Comparison of ENCODE assay signal across 11 cellular contexts in the genomic region with DNA sequence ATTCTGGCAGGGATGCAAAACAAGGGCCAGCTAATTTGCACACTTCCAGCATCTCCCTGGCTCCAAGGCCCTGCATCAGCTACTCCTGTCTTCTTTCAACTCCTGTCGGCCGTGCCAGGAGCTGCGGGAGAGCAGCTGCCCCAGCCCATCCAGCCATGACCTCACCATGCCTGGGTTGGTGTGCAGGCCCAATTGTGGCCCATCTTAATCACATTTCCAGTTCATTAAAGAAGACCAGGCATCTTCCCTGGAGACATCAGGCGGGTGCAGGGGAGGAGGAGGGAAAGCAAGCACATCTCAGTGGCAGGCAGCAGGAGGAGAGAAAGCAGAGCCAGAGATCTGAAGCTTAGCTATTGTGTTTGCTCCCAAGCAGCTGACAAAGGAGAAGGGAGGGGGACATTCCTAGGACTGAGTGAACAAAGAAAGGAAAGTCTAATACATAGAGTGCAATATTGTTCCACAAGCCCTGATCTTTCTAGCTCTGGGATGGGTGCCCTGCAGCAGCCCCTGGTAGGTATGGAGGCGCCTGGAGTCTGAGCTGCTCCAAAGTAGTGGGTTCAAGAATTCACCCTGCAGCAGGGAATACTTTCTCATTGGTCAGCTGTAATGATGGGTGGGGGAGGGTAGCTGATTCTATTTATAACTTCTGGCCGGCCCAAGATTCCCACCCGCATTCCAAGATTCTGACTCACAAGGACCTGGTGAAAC. TPM values are rescaled to one million over a fixed set of nuclear protein-coding genes. Genes with fewer than 3 reads are reported as not detected.
DNase-seq lines count a peak whose midpoint lies in the region; TF ChIP-seq lines count a peak whose summit lies in the region.
"Had no signal": no experiment of that assay in that cellular context is flagged by ENCODE, and none has a peak within 500 bp of the region (broad histone marks: within the 10 kb centered on the region; RNA-seq: fewer than 3 reads in every experiment).

No MANE protein-coding gene starts in this region.

- H3K9me3 Mint-ChIP-seq in activated T-helper 2 cell treated with anti-CD3 and anti-CD28 coated beads, Interferon-gamma antibody, Interleukin-2, Interleukin-4, amounts not matched to agents 10 μg/mL and 5 μg/mL and 100 μg/mL, durations not matched to agents 14 hours and 24 hours and 36 hours: no peaks in the 10 kb centered on the region
- H3K9me3 Mint-ChIP-seq: central memory CD8-positive, alpha-beta T cell; IgD-negative memory B cell; T-helper 1 cell treated with Interleukin-12 subunit alpha and Interleukin-12 subunit beta and Interleukin-4 antibody, amounts not matched to agents 30 μg/mL and 1 μg/mL, for 36 hours had no signal

- no peaks in the 10 kb centered on the region for H3K4me1 Mint-ChIP-seq in activated T-helper 2 cell treated with anti-CD3 and anti-CD28 coated beads, Interferon-gamma antibody, Interleukin-2, Interleukin-4, amounts not matched to agents 10 μg/mL and 5 μg/mL and 100 μg/mL, durations not matched to agents 14 hours and 24 hours and 36 hours (ENCODE audit: low read depth)
- H3K4me1 Mint-ChIP-seq: central memory CD8-positive, alpha-beta T cell; IgD-negative memory B cell had no signal

- H3K4me3 Mint-ChIP-seq in activated T-helper 2 cell treated with anti-CD3 and anti-CD28 coated beads, Interferon-gamma antibody, Interleukin-2, Interleukin-4, amounts not matched to agents 10 μg/mL and 5 μg/mL and 100 μg/mL, durations not matched to agents 14 hours and 24 hours and 36 hours (ENCODE audit: low read depth): no peak overlapping the region
- H3K4me3 Mint-ChIP-seq: central memory CD8-positive, alpha-beta T cell; IgD-negative memory B cell; T-helper 1 cell treated with Interleukin-12 subunit alpha and Interleukin-12 subunit beta and Interleukin-4 antibody, amounts not matched to agents 30 μg/mL and 1 μg/mL, for 36 hours had no signal

- H3K36me3 Mint-ChIP-seq in activated T-helper 2 cell treated with anti-CD3 and anti-CD28 coated beads, Interferon-gamma antibody, Interleukin-2, Interleukin-4, amounts not matched to agents 10 μg/mL and 5 μg/mL and 100 μg/mL, durations not matched to agents 14 hours and 24 hours and 36 hours (ENCODE audit: low read depth): no peaks in the 10 kb centered on the region
- H3K36me3 Mint-ChIP-seq: IgD-negative memory B cell had no signal

- H3K4me3 ChIP-seq in fibroblast of villous mesenchyme (ENCODE audit: low read depth, low read length): no peak overlapping the region

- DNase-seq in AG20443 (ENCODE audit: low spot score) (peak; percentile 69), NCI-H526 treated with DMSO at 0.1 percent for 48 hours (lab: John Stamatoyannopoulos, UW) (peak; percentile 97), fibroblast of villous mesenchyme (ENCODE audit: low read depth) (peak; percentile 35), myocyte (ENCODE audit: low read depth) (peak; percentile 70), COLO668 (lab: John Stamatoyannopoulos, UW; ENCODE audit: unreplicated experiment) (no peak), NCI-H146 treated with DMSO at 0.1 percent for 48 hours (lab: John Stamatoyannopoulos, UW; ENCODE audit: unreplicated experiment) (no peak)
- no peak for DNase-seq in activated T-helper 2 cell treated with anti-CD3 and anti-CD28 coated beads, Interferon-gamma antibody, Interleukin-2, Interleukin-4, amounts not matched to agents 10 μg/mL and 5 μg/mL and 100 μg/mL, durations not matched to agents 14 hours and 24 hours and 36 hours (ENCODE audit: low spot score)
- no peak for DNase-seq in stimulated activated CD4-positive, alpha-beta T cell treated with anti-CD3 and anti-CD28 coated beads, Interleukin-2, amount 100 ng/mL, for 48 hours

- intact Hi-C loops in activated T-helper 2 cell treated with anti-CD3 and anti-CD28 coated beads, Interferon-gamma antibody, Interleukin-2, Interleukin-4, amounts not matched to agents 10 μg/mL and 5 μg/mL and 100 μg/mL, durations not matched to agents 14 hours and 24 hours and 36 hours (cut with micrococcal nuclease): no loop called here

- H3K27ac Mint-ChIP-seq in activated T-helper 2 cell treated with anti-CD3 and anti-CD28 coated beads, Interferon-gamma antibody, Interleukin-2, Interleukin-4, amounts not matched to agents 10 μg/mL and 5 μg/mL and 100 μg/mL, durations not matched to agents 14 hours and 24 hours and 36 hours: no peak overlapping the region
- H3K27ac Mint-ChIP-seq: IgD-negative memory B cell; T-helper 1 cell treated with Interleukin-12 subunit alpha and Interleukin-12 subunit beta and Interleukin-4 antibody, amounts not matched to agents 30 μg/mL and 1 μg/mL, for 36 hours had no signal

- TF ChIP-seq CTCF in fibroblast of villous mesenchyme (IDR thresholded peaks at IDR 0.05; ENCODE audit: insufficient read depth, low read depth, low read length): peak; percentile 6

- peaks cover 2% of the 10 kb centered on the region for H3K27me3 Mint-ChIP-seq in activated T-helper 2 cell treated with anti-CD3 and anti-CD28 coated beads, Interferon-gamma antibody, Interleukin-2, Interleukin-4, amounts not matched to agents 10 μg/mL and 5 μg/mL and 100 μg/mL, durations not matched to agents 14 hours and 24 hours and 36 hours (ENCODE audit: low read depth)

RNA-seq across cellular contexts. Expression of gene VWF, which starts 40.1 kb away (rescaled TPM):
- total RNA-seq in fibroblast of villous mesenchyme (under 0.01 and 0.32 TPM in 2 replicates), myocyte (0.16 TPM in 2 replicates)
- 0.30 TPM for polyA plus RNA-seq in myocyte (2012)
- not detected in 2 replicates for total RNA-seq in activated T-helper 2 cell treated with anti-CD3 and anti-CD28 coated beads, Interferon-gamma antibody, Interleukin-2, Interleukin-4, amounts not matched to agents 10 μg/mL and 5 μg/mL and 100 μg/mL, durations not matched to agents 14 hours and 24 hours and 36 hours

Comparison
In these comparisons a context has a peak if more than half of its experiments do, and no peak if none do; other contexts are left out.
1. DNase-seq: peak in AG20443 (single experiment), NCI-H526 treated with DMSO at 0.1 percent for 48 hours (single experiment), fibroblast of villous mesenchyme (single experiment) and myocyte (single experiment); none in COLO668 (single experiment), activated T-helper 2 cell treated with anti-CD3 and anti-CD28 coated beads, Interferon-gamma antibody, Interleukin-2, Interleukin-4, amounts not matched to agents 10 μg/mL and 5 μg/mL and 100 μg/mL, durations not matched to agents 14 hours and 24 hours and 36 hours (single experiment), stimulated activated CD4-positive, alpha-beta T cell treated with anti-CD3 and anti-CD28 coated beads, Interleukin-2, amount 100 ng/mL, for 48 hours (0 of 2) and NCI-H146 treated with DMSO at 0.1 percent for 48 hours (single experiment).